Comparison of ENCODE assay signal across 8 cellular contexts in genomic region chr2:234135750-234136221, GRCh38.
DNase-seq lines count a peak whose midpoint lies in the region; ATAC-seq, FAIRE-seq and TF ChIP-seq lines count a peak whose summit lies in the region.

No MANE protein-coding gene starts in this region.

- H3K4me1 ChIP-seq in pancreas (peaks cover 0 to 4% (median 0%) of the 10 kb centered on the region in 3 donors), uterus (no peaks in the 10 kb centered on the region)

- DNase-seq in GM12865 (ENCODE audit: low read depth), result peak; percentile 66
- DNase-seq in RKO (ENCODE audit: low spot score), result peak; percentile 73
- DNase-seq in activated effector memory CD4-positive, alpha-beta T cell treated with Interleukin-2 at 50 U/mL for 16 hours, result peak; percentile 25
- DNase-seq in foreskin melanocyte, result peak; percentile 70
- DNase-seq in pancreas, result peak in 5 of 6 donors; percentile 36 to 66 (median 49)
- no peak for DNase-seq in uterus

- 48% methylated on average over 16 of the region's 16 CpGs for WGBS in pancreas, 2 donors

- intact Hi-C loops in pancreas (cut with DNase I) (loop anchor here in 1 of 3 donors (10.0 kb wide), 2 partner anchors 409 to 979 kb away; no protein-coding TSS in a partner anchor), uterus (cut with DNase I; ENCODE audit: low total_unique reads) (no loop called here)

- H3K36me3 ChIP-seq in KOPT-K1 (ENCODE audit: insufficient read depth, low read length) (no peaks in the 10 kb centered on the region), pancreas (no peaks in the 10 kb centered on the region), uterus (no peaks in the 10 kb centered on the region)

- peak; percentile 69 to 95 (median 90) for ATAC-seq in pancreas
- no peak for ATAC-seq in HG03025 (IDR thresholded peaks at IDR 0.05; ENCODE audit: low FRiP score, unreplicated experiment)

- H3K27ac ChIP-seq in KOPT-K1 (ENCODE audit: low read depth, low read length, poor library complexity, severe bottlenecking) (peak overlapping the region; percentile 67), pancreas (no peak overlapping the region), uterus (no peak overlapping the region)

- H3K27me3 ChIP-seq in pancreas (no peaks in the 10 kb centered on the region), uterus (no peaks in the 10 kb centered on the region)

- H3K4me3 ChIP-seq in GM12865 (ENCODE audit: low read depth, low read length) (no peak overlapping the region), pancreas (no peak overlapping the region), uterus (no peak overlapping the region)

- FAIRE-seq in pancreas (lab: Jason Lieb, UNC), result no peak

- TF ChIP-seq CTCF in GM12865 (IDR thresholded peaks at IDR 0.05; ENCODE audit: insufficient read depth, low read depth, low read length, missing control alignments) (peak; percentile 69), pancreas (IDR thresholded peaks at IDR 0.05) (peak in 3 of 4 donors; percentile 48 to 62 (median 54)), uterus (IDR thresholded peaks at IDR 0.05) (peak; percentile 28 to 68 (median 39))

- TF ChIP-seq POLR2A in uterus (IDR thresholded peaks at IDR 0.05), result no peak

- H3K9me3 ChIP-seq in KOPT-K1 (ENCODE audit: insufficient read depth, low read length, poor library complexity, severe bottlenecking), result no peaks in the 10 kb centered on the region
- no peaks in the 10 kb centered on the region for H3K9me3 ChIP-seq in pancreas
- no peaks in the 10 kb centered on the region for H3K9me3 ChIP-seq in uterus

Comparison
In these comparisons a context has a peak if more than half of its experiments do, and no peak if none do; other contexts are left out.
1. DNase-seq: peak in GM12865 (single experiment), RKO (single experiment), activated effector memory CD4-positive, alpha-beta T cell treated with Interleukin-2 at 50 U/mL for 16 hours (single experiment), foreskin melanocyte (single experiment) and pancreas (5 of 6); none in uterus (0 of 2).
2. Peak in every context shown above with its lines, with median percentiles within 50 percentile points of each other: CTCF ChIP-seq.